In genomic region chr9:21413089-21414023, GRCh38 we compare ENCODE assay signal across 9 cellular contexts. TPM values are rescaled to one million over a fixed set of nuclear protein-coding genes. Genes with fewer than 3 reads are reported as not detected.
A peak's percentile ranks its signal among the peaks of the same experiment; 100 is the strongest.
DNase-seq lines count a peak whose midpoint lies in the region; ATAC-seq and TF ChIP-seq lines count a peak whose summit lies in the region.
"Had no signal": no experiment of that assay in that cellular context is flagged by ENCODE, and none has a peak within 500 bp of the region (broad histone marks: within the 10 kb centered on the region; RNA-seq: fewer than 3 reads in every experiment).

No MANE protein-coding gene starts in this region.

- H3K36me3 ChIP-seq in IMR-90 (ENCODE audit: control insufficient read depth, insufficient read depth, low read length) (no peaks in the 10 kb centered on the region), testis (ENCODE audit: low read depth, missing control alignments) (no peaks in the 10 kb centered on the region)

- in situ Hi-C loops in IMR-90 (cut with MboI; ENCODE audit: low sequenced_read_pairs), result no loop called here

- H3K9me3 ChIP-seq in IMR-90 (ENCODE audit: control insufficient read depth, insufficient read depth, low read length), result no peaks in the 10 kb centered on the region
- no peaks in the 10 kb centered on the region for H3K9me3 ChIP-seq in testis

- peaks cover 13% of the 10 kb centered on the region for H3K27me3 ChIP-seq in IMR-90 (ENCODE audit: control insufficient read depth, insufficient read depth, low read length)
- no peaks in the 10 kb centered on the region for H3K27me3 ChIP-seq in testis

- no TSS peak for BruUV-seq in IMR-90 (replicated peaks; lab: Mats Ljungman, UMichigan)

- no peak overlapping the region for H3K4ac ChIP-seq in IMR-90 (ENCODE audit: low read depth, low read length)

- no peak for TF ChIP-seq RAD21 in IMR-90 (IDR thresholded peaks at IDR 0.05; ENCODE audit: low read length)

- no peak for DNase-seq in activated naive CD4-positive, alpha-beta T cell (lab: John Stamatoyannopoulos, UW)
- DNase-seq in IMR-90, result no peak
- DNase-seq in endothelial cell (ENCODE audit: low spot score), result peak; percentile 9
- DNase-seq in testis, result no peak
- DNase-seq in NCI-H2029 treated with DMSO at 0.1 percent for 48 hours (lab: John Stamatoyannopoulos, UW), result no peak
- no peak for DNase-seq in NCI-H774 (lab: John Stamatoyannopoulos, UW)
- DNase-seq: NCI-H1092 treated with DMSO at 0.1 percent for 48 hours had no signal

- CTCF ChIA-PET in IMR-90 (lab: Yijun Ruan, JAX), result no interaction called here

- no peaks in the 10 kb centered on the region for H3K36me3 Mint-ChIP-seq in activated naive CD4-positive, alpha-beta T cell treated with anti-CD3 and anti-CD28 coated beads, Interleukin-2, amount 50 U/mL, for 24 hours
- no peaks in the 10 kb centered on the region for H3K36me3 Mint-ChIP-seq in endothelial cell (ENCODE audit: low read depth, unreplicated experiment)

- ATAC-seq in IMR-90 (ENCODE audit: low read depth), result peak; percentile 56; the same call in 1 of the 2 replicates
- ATAC-seq in HG02678 (IDR thresholded peaks at IDR 0.05; ENCODE audit: unreplicated experiment), result no peak

- no peaks in the 10 kb centered on the region for H3K9me3 Mint-ChIP-seq in activated naive CD4-positive, alpha-beta T cell treated with anti-CD3 and anti-CD28 coated beads, Interleukin-2, amount 50 U/mL, for 24 hours
- H3K9me3 Mint-ChIP-seq in endothelial cell (ENCODE audit: unreplicated experiment), result no peaks in the 10 kb centered on the region

- no peak for TF ChIP-seq POLR2A in IMR-90 (IDR thresholded peaks at IDR 0.05; ENCODE audit: low read depth, low read length)
- TF ChIP-seq POLR2A in testis (IDR thresholded peaks at IDR 0.05), result no peak

- no peak overlapping the region for H2AK9ac ChIP-seq in IMR-90 (replicated peaks; ENCODE audit: low read depth, low read length, poor library complexity)

- H3K9ac ChIP-seq in IMR-90 (ENCODE audit: low read depth, low read length), result no peak overlapping the region

- no peak overlapping the region for H2BK120ac ChIP-seq in IMR-90 (ENCODE audit: low read depth, low read length)

- TF ChIP-seq CTCF in IMR-90 (conservative IDR thresholded peaks at IDR 0.05; ENCODE audit: low read depth, low read length) (0 out of 2 replicates have a peak, but pooled peaks have one; percentile 16), endothelial cell (IDR thresholded peaks at IDR 0.05; ENCODE audit: unreplicated experiment) (no peak), testis (IDR thresholded peaks at IDR 0.05) (peak in 2 of 3 experiments; percentile 12 to 19)

- peak overlapping the region; percentile 5 for H3K27ac Mint-ChIP-seq in activated naive CD4-positive, alpha-beta T cell treated with anti-CD3 and anti-CD28 coated beads, Interleukin-2, amount 50 U/mL, for 24 hours
- no peak overlapping the region for H3K27ac Mint-ChIP-seq in endothelial cell (ENCODE audit: unreplicated experiment)

- dilution Hi-C loops in IMR-90 (cut with HindIII; ENCODE audit: low sequenced_read_pairs, unreplicated experiment), result no loop called here

- intact Hi-C loops in IMR-90 (cut with micrococcal nuclease) (no loop called here), testis (cut with DNase I; ENCODE audit: low total_unique reads) (no loop called here)

- H2AK5ac ChIP-seq in IMR-90 (ENCODE audit: low read depth, low read length), result no peak overlapping the region

- peaks cover 5% of the 10 kb centered on the region for H3K4me1 Mint-ChIP-seq in activated naive CD4-positive, alpha-beta T cell treated with anti-CD3 and anti-CD28 coated beads, Interleukin-2, amount 50 U/mL, for 24 hours
- H3K4me1 Mint-ChIP-seq in endothelial cell (ENCODE audit: unreplicated experiment), result no peaks in the 10 kb centered on the region

- H4K91ac ChIP-seq in IMR-90 (ENCODE audit: insufficient read depth, low read depth, low read length), result no peak overlapping the region

- H3K27me3 Mint-ChIP-seq in activated naive CD4-positive, alpha-beta T cell treated with anti-CD3 and anti-CD28 coated beads, Interleukin-2, amount 50 U/mL, for 24 hours, result peaks cover 8% of the 10 kb centered on the region
- no peaks in the 10 kb centered on the region for H3K27me3 Mint-ChIP-seq in endothelial cell (ENCODE audit: unreplicated experiment)

- H3K56ac ChIP-seq in IMR-90 (ENCODE audit: extremely low read depth, insufficient read depth, low read length), result no peak overlapping the region

- no peaks in the 10 kb centered on the region for H3K79me1 ChIP-seq in IMR-90 (ENCODE audit: low read depth in 1 of 2, low read length in 2 of 2)

- H3K14ac ChIP-seq in IMR-90 (replicated peaks; ENCODE audit: low read depth, low read length), result no peak overlapping the region

- no peak overlapping the region for H3K4me3 ChIP-seq in IMR-90 (ENCODE audit: insufficient read depth, low read depth, low read length)
- no peak overlapping the region for H3K4me3 ChIP-seq in testis

- H3K4me3 Mint-ChIP-seq in activated naive CD4-positive, alpha-beta T cell treated with anti-CD3 and anti-CD28 coated beads, Interleukin-2, amount 50 U/mL, for 24 hours, result no peak overlapping the region
- H3K4me3 Mint-ChIP-seq in endothelial cell (ENCODE audit: unreplicated experiment), result no peak overlapping the region

- H4K5ac ChIP-seq in IMR-90 (ENCODE audit: low read depth, low read length), result no peak overlapping the region

- POLR2A ChIA-PET in IMR-90 (lab: Charles Lee; ENCODE audit: unreplicated experiment), result no interaction called here

- no peaks in the 10 kb centered on the region for H3K9me1 ChIP-seq in IMR-90 (ENCODE audit: insufficient read depth, low read length)

- H2BK20ac ChIP-seq in IMR-90 (ENCODE audit: low read depth, low read length), result no peak overlapping the region

- H3K4me1 ChIP-seq in IMR-90 (ENCODE audit: control insufficient read depth, insufficient read depth, low read length) (no peaks in the 10 kb centered on the region), testis (no peaks in the 10 kb centered on the region)

- H3K27ac ChIP-seq in IMR-90 (ENCODE audit: insufficient read depth, low read length) (no peak overlapping the region), testis (no peak overlapping the region)

- no peak overlapping the region for H3K4me2 ChIP-seq in IMR-90 (ENCODE audit: low read depth, low read length)

- WGBS in IMR-90 (ENCODE audit: extremely low coverage in 2 of 2, insufficient read length in 1 of 2), 2 experiments, result no CpG with 5 or more reads among the region's 9 CpGs
- 63 to 70% methylated on average over 8 to 9 of the region's 9 CpGs for WGBS in testis, 2 donors

- H4K8ac ChIP-seq in IMR-90 (ENCODE audit: low read depth in 2 of 2, low read length in 2 of 2), result no peak overlapping the region

- peak overlapping the region; percentile 3 for H2AFZ ChIP-seq in IMR-90 (replicated peaks; ENCODE audit: low read length, poor library complexity)

- no peaks in the 10 kb centered on the region for H4K20me1 ChIP-seq in IMR-90 (ENCODE audit: insufficient read depth, low read length)

- no peak overlapping the region for H3K18ac ChIP-seq in IMR-90 (ENCODE audit: low read depth, low read length)

- H3K23ac ChIP-seq in IMR-90 (ENCODE audit: low read depth, low read length), result no peak overlapping the region

- H2BK5ac ChIP-seq in IMR-90 (ENCODE audit: low read depth, low read length, poor library complexity, severe bottlenecking), result no peak overlapping the region

- H2BK15ac ChIP-seq in IMR-90 (ENCODE audit: low read depth, low read length), result no peak overlapping the region

TF ChIP-seq in IMR-90, 13 proteins besides CTCF, POLR2A, EP300 and RAD21 (continues in another document):
- no peak for TF ChIP-seq RCOR1 (IDR thresholded peaks at IDR 0.05; ENCODE audit: insufficient replicate concordance, low read length)
- TF ChIP-seq CHD1 (IDR thresholded peaks at IDR 0.05; ENCODE audit: low read depth, low read length), result no peak
- TF ChIP-seq MAZ (IDR thresholded peaks at IDR 0.05; ENCODE audit: borderline replicate concordance, low read depth, low read length), result no peak
- TF ChIP-seq NFE2L2 (IDR thresholded peaks at IDR 0.05; ENCODE audit: low read depth, low read length), result no peak
- no peak for TF ChIP-seq BHLHE40 (IDR thresholded peaks at IDR 0.05; ENCODE audit: low read depth, low read length)
- no peak for TF ChIP-seq SMC3 (IDR thresholded peaks at IDR 0.05; ENCODE audit: low read depth, low read length)
- TF ChIP-seq FOS (IDR thresholded peaks at IDR 0.05; ENCODE audit: low read depth, low read length), result no peak
- TF ChIP-seq CEBPB (IDR thresholded peaks at IDR 0.05; ENCODE audit: low read depth, low read length), result no peak

RNA-seq across cellular contexts. Expression of gene IFNA8, which starts 4.4 kb away (rescaled TPM):
- total RNA-seq in IMR-90 (2012; rRNA removed) (not detected in 2 replicates), endothelial cell (ENCODE audit: unreplicated experiment) (not detected), testis (not detected)
- polyA plus RNA-seq in IMR-90 (2012; rRNA removed) (not detected in 2 replicates), testis (ENCODE audit: insufficient read depth, low read depth, low replicate concordance) (not detected)
- not detected in 2 replicates for polyA plus RNA-seq in IMR-90 (2012; cell fraction: cytosol; rRNA removed)
- not detected in 2 replicates for polyA plus RNA-seq in IMR-90 (2012; cell fraction: nucleus; rRNA removed; ENCODE audit: low replicate concordance)

RNA-seq across cellular contexts. Expression of gene IFNA1, which starts 26.9 kb away (rescaled TPM):
- not detected in 2 replicates for total RNA-seq in IMR-90 (2012; rRNA removed)
- polyA plus RNA-seq in IMR-90 (2012; rRNA removed), result not detected in 2 replicates
- polyA plus RNA-seq in IMR-90 (2012; cell fraction: cytosol; rRNA removed), result not detected in 2 replicates
- polyA plus RNA-seq in IMR-90 (2012; cell fraction: nucleus; rRNA removed; ENCODE audit: low replicate concordance), result not detected in 2 replicates
- total RNA-seq in endothelial cell (ENCODE audit: unreplicated experiment), result not detected
- total RNA-seq in testis, result not detected
- not detected for polyA plus RNA-seq in testis (ENCODE audit: insufficient read depth, low read depth, low replicate concordance)

RNA-seq across cellular contexts. Expression of gene IFNA2, which starts 28.2 kb away (rescaled TPM):
- total RNA-seq in IMR-90 (2012; rRNA removed) (not detected in 2 replicates), endothelial cell (ENCODE audit: unreplicated experiment) (not detected), testis (1 to 10 TPM; 1.2 to 1.3 TPM)
- polyA plus RNA-seq in IMR-90 (2012; rRNA removed) (not detected in 2 replicates), testis (ENCODE audit: insufficient read depth, low read depth, low replicate concordance) (not detected)
- not detected in 2 replicates for polyA plus RNA-seq in IMR-90 (2012; cell fraction: cytosol; rRNA removed)
- polyA plus RNA-seq in IMR-90 (2012; cell fraction: nucleus; rRNA removed; ENCODE audit: low replicate concordance), result not detected in 2 replicates

RNA-seq across cellular contexts. Expression of gene IFNA13, which starts 45.5 kb away (rescaled TPM):
- total RNA-seq in IMR-90 (2012; rRNA removed), result not detected in 2 replicates
- not detected in 2 replicates for polyA plus RNA-seq in IMR-90 (2012; rRNA removed)
- polyA plus RNA-seq in IMR-90 (2012; cell fraction: cytosol; rRNA removed), result not detected in 2 replicates
- not detected in 2 replicates for polyA plus RNA-seq in IMR-90 (2012; cell fraction: nucleus; rRNA removed; ENCODE audit: low replicate concordance)
- total RNA-seq in endothelial cell (ENCODE audit: unreplicated experiment), result not detected
- 1 to 10 TPM in 1 of 2 donors, under 1 TPM in 1; 0.63 to 1.9 TPM for total RNA-seq in testis
- not detected for polyA plus RNA-seq in testis (ENCODE audit: insufficient read depth, low read depth, low replicate concordance)
